ENCODE assay signal across 32 cellular contexts in the genomic region with DNA sequence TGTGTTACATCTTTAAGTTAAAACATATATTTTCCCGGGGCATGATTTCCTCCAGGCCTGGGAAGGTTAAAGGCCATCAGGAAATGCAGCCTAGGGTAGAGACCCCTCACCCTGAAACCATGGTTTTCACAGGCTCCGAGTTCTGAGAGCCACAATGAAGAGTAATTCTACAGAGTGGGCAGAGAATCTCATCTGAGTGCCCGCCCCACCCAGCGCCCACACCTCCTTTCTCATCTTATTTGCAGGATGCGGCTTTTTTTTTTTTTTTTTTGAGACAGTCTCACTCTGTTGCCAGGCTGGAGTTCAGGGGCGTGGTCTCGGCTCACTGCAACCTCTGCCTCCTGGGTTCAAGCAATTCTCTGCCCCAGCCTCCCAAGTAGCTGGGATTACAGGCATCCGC.
"Had no signal": no experiment of that assay in that cellular context is flagged by ENCODE, and none has a peak within 500 bp of the region (broad histone marks: within the 10 kb centered on the region; RNA-seq: fewer than 3 reads in every experiment).

No MANE protein-coding gene starts in this region.

- H3K9me3 ChIP-seq: esophagus muscularis mucosa, gastrocnemius medialis, heart left ventricle had no signal

- ATAC-seq: effector memory CD8-positive, alpha-beta T cell; gastrocnemius medialis; heart left ventricle; T-helper 17 cell had no signal

- H3K4me3 Mint-ChIP-seq: activated B cell treated with CpG ODN at 0.5 μM for 24 hours; activated naive CD4-positive, alpha-beta T cell treated with anti-CD3 and anti-CD28 coated beads for 36 hours; activated naive CD4-positive, alpha-beta T cell treated with anti-CD3 and anti-CD28 coated beads, Interleukin-2, amount 50 U/mL, for 24 hours; activated naive CD8-positive, alpha-beta T cell treated with anti-CD3 and anti-CD28 coated beads, Interleukin-2, amount 10 ng/mL, durations not matched to agents 7 days and 5 days; activated T-helper 1 cell treated with anti-CD3 and anti-CD28 coated beads, Interleukin-12 subunit alpha, Interleukin-12 subunit beta, Interleukin-2, Interleukin-4 antibody, amounts not matched to agents 30 ng/mL and 10 ng/mL and 1 ng/mL, durations not matched to agents 14 hours and 24 hours and 36 hours; central memory CD8-positive, alpha-beta T cell; effector memory CD8-positive, alpha-beta T cell; T-helper 17 cell; T-helper 2 cell treated with Interferon-gamma antibody and Interleukin-4, amounts not matched to agents 5 μg/mL and 100 μg/mL, for 36 hours had no signal

- H3K4me3 ChIP-seq: esophagus muscularis mucosa, gastrocnemius medialis, heart left ventricle had no signal

- H3K36me3 ChIP-seq: brain microvascular endothelial cell, esophagus muscularis mucosa, gastrocnemius medialis, WERI-Rb-1 had no signal

- H3K27ac ChIP-seq: brain microvascular endothelial cell, esophagus muscularis mucosa, foreskin keratinocyte, gastrocnemius medialis, heart left ventricle, WERI-Rb-1 had no signal

- H3K9me3 Mint-ChIP-seq: activated naive CD4-positive, alpha-beta T cell treated with anti-CD3 and anti-CD28 coated beads, Interleukin-2, amount 50 U/mL, for 24 hours; activated T-helper 2 cell treated with anti-CD3 and anti-CD28 coated beads, Interferon-gamma antibody, Interleukin-2, Interleukin-4, amounts not matched to agents 10 μg/mL and 5 μg/mL and 100 μg/mL, durations not matched to agents 14 hours and 24 hours and 36 hours; central memory CD8-positive, alpha-beta T cell; effector memory CD8-positive, alpha-beta T cell; T-helper 2 cell treated with Interferon-gamma antibody and Interleukin-4, amounts not matched to agents 5 μg/mL and 100 μg/mL, for 36 hours had no signal

- DNase-seq: activated B cell treated with CpG ODN at 0.5 μM for 24 hours; activated CD4-positive, alpha-beta T cell treated with anti-CD3 and anti-CD28 coated beads for 48 hours; activated CD4-positive, alpha-beta T cell treated with anti-CD3 and anti-CD28 coated beads, Interleukin-2, amount 50 U/mL, for 1 hour; activated CD4-positive, alpha-beta T cell treated with anti-CD3 and anti-CD28 coated beads, Interleukin-2, amount 50 U/mL, for 48 hours; activated CD8-positive, alpha-beta memory T cell treated with anti-CD3 and anti-CD28 coated beads, Interleukin-2, amount 50 U/mL, for 48 hours; activated effector memory CD4-positive, alpha-beta T cell treated with anti-CD3 and anti-CD28 coated beads, Interleukin-2, amount 50 U/mL, for 16 hours; activated naive CD4-positive, alpha-beta T cell treated with anti-CD3 and anti-CD28 coated beads for 36 hours; activated naive CD8-positive, alpha-beta T cell treated with anti-CD3 and anti-CD28 coated beads, Interleukin-2, amount 10 ng/mL, durations not matched to agents 7 days and 5 days; activated T-cell treated with anti-CD3 and anti-CD28 coated beads for 4 hours; activated T-cell treated with anti-CD3 and anti-CD28 coated beads, Interleukin-2, amount 50 U/mL, for 48 hours; amniotic stem cell; anterior cingulate cortex; brain microvascular endothelial cell; cortex of kidney; dermis blood vessel endothelial cell; effector CD4-positive, alpha-beta T cell; effector memory CD8-positive, alpha-beta T cell; erythroblast; gastrocnemius medialis; glutamatergic neuron; heart left ventricle; T-helper 1 cell; T-helper 17 cell; T1000; WERI-Rb-1 had no signal

- H3K27me3 ChIP-seq: brain microvascular endothelial cell, esophagus muscularis mucosa, foreskin keratinocyte, gastrocnemius medialis, heart left ventricle had no signal

- H3K27ac Mint-ChIP-seq: activated B cell treated with CpG ODN at 0.5 μM for 24 hours; activated naive CD4-positive, alpha-beta T cell treated with anti-CD3 and anti-CD28 coated beads for 36 hours; activated naive CD8-positive, alpha-beta T cell treated with anti-CD3 and anti-CD28 coated beads, Interleukin-2, amount 10 ng/mL, durations not matched to agents 7 days and 5 days; activated T-helper 1 cell treated with anti-CD3 and anti-CD28 coated beads, Interleukin-12 subunit alpha, Interleukin-12 subunit beta, Interleukin-2, Interleukin-4 antibody, amounts not matched to agents 30 ng/mL and 10 ng/mL and 1 ng/mL, durations not matched to agents 14 hours and 24 hours and 36 hours; activated T-helper 2 cell treated with anti-CD3 and anti-CD28 coated beads, Interferon-gamma antibody, Interleukin-2, Interleukin-4, amounts not matched to agents 10 μg/mL and 5 μg/mL and 100 μg/mL, durations not matched to agents 14 hours and 24 hours and 36 hours; T-helper 17 cell; T-helper 2 cell treated with Interferon-gamma antibody and Interleukin-4, amounts not matched to agents 5 μg/mL and 100 μg/mL, for 36 hours had no signal

- H3K27me3 Mint-ChIP-seq: activated B cell treated with CpG ODN at 0.5 μM for 24 hours; activated naive CD4-positive, alpha-beta T cell treated with anti-CD3 and anti-CD28 coated beads, Interleukin-2, amount 50 U/mL, for 24 hours; activated naive CD8-positive, alpha-beta T cell treated with anti-CD3 and anti-CD28 coated beads, Interleukin-2, amount 10 ng/mL, durations not matched to agents 7 days and 5 days; central memory CD8-positive, alpha-beta T cell; effector memory CD8-positive, alpha-beta T cell; T-helper 17 cell had no signal
